20 cellular contexts compared by ENCODE assay signal in genomic region chrX:24956828-24957227, GRCh38. TPM values are rescaled to one million over a fixed set of nuclear protein-coding genes. Genes with fewer than 3 reads are reported as not detected.
DNase-seq lines count a peak whose midpoint lies in the region; TF ChIP-seq lines count a peak whose summit lies in the region.
"Had no signal": no experiment of that assay in that cellular context is flagged by ENCODE, and none has a peak within 500 bp of the region (broad histone marks: within the 10 kb centered on the region; RNA-seq: fewer than 3 reads in every experiment).

No MANE protein-coding gene starts in this region.

- DNase-seq in NCI-H1694 treated with DMSO at 0.1 percent for 48 hours (lab: John Stamatoyannopoulos, UW) (peak; percentile 34), NCI-H1694 (lab: John Stamatoyannopoulos, UW) (no peak), SW480 (ENCODE audit: low spot score) (peak; percentile 16), fibroblast of mammary gland (ENCODE audit: low read depth) (peak; percentile 53), amniotic stem cell (lab: John Stamatoyannopoulos, UW) (no peak), amygdala (lab: John Stamatoyannopoulos, UW) (no peak), NCI-H1092 (lab: John Stamatoyannopoulos, UW) (no peak), Caco-2 (no peak)
- DNase-seq: CD4-positive, alpha-beta T cell; central memory CD4-positive, alpha-beta T cell; effector CD8-positive, alpha-beta T cell; esophagus squamous epithelium; hypothalamus; KG1; NCI-H1105 treated with DMSO at 0.1 percent for 48 hours; NCI-H2171 had no signal

- H3K36me3 ChIP-seq in Caco-2 (ENCODE audit: control insufficient read depth, insufficient read depth, low read length), result no peaks in the 10 kb centered on the region
- H3K36me3 ChIP-seq: esophagus squamous epithelium had no signal

- H3K27me3 ChIP-seq in Caco-2 (replicated peaks; ENCODE audit: control insufficient read depth, insufficient read depth, low read length), result no peaks in the 10 kb centered on the region
- H3K27me3 ChIP-seq: esophagus squamous epithelium had no signal

- H3K4me1 Mint-ChIP-seq in Caco-2 (ENCODE audit: low read depth, unreplicated experiment), result no peaks in the 10 kb centered on the region

- BruUV-seq in Caco-2 (replicated peaks; lab: Mats Ljungman, UMichigan), result no TSS peak

- intact Hi-C loops in Caco-2 (cut with micrococcal nuclease; ENCODE audit: unreplicated experiment), result no loop called here

- TF ChIP-seq CTCF in fibroblast of mammary gland (conservative IDR thresholded peaks at IDR 0.05; ENCODE audit: control insufficient read depth, insufficient read depth, low read depth, low read length), result no peak
- TF ChIP-seq CTCF in Caco-2 (IDR thresholded peaks at IDR 0.05; ENCODE audit: insufficient read depth in 1 of 2, low read depth in 1 of 2, low read length in 1 of 2, severe bottlenecking in 1 of 2, unreplicated experiment in 1 of 2), result no peak

- CTCF ChIA-PET in Caco-2 (lab: Charles Lee), result no interaction called here

- H3K36me3 Mint-ChIP-seq in Caco-2 (ENCODE audit: insufficient read depth, unreplicated experiment), result peaks cover 6% of the 10 kb centered on the region

- H3K27me3 Mint-ChIP-seq in Caco-2 (ENCODE audit: insufficient read depth, unreplicated experiment), result no peaks in the 10 kb centered on the region
- H3K27me3 Mint-ChIP-seq: CD4-positive, alpha-beta T cell had no signal

- H3K9me3 Mint-ChIP-seq in Caco-2 (ENCODE audit: unreplicated experiment), result no peaks in the 10 kb centered on the region
- H3K9me3 Mint-ChIP-seq: CD4-positive, alpha-beta T cell had no signal

- no peak overlapping the region for H3K27ac Mint-ChIP-seq in Caco-2 (ENCODE audit: unreplicated experiment)
- H3K27ac Mint-ChIP-seq: CD4-positive, alpha-beta T cell had no signal

- no peaks in the 10 kb centered on the region for H3K9me3 ChIP-seq in Caco-2
- H3K9me3 ChIP-seq: esophagus squamous epithelium had no signal

- H3K4me1 ChIP-seq in Caco-2, result no peaks in the 10 kb centered on the region
- H3K4me1 ChIP-seq: esophagus squamous epithelium had no signal

- no peak overlapping the region for H3K4me3 Mint-ChIP-seq in Caco-2 (ENCODE audit: unreplicated experiment)
- H3K4me3 Mint-ChIP-seq: CD4-positive, alpha-beta T cell had no signal

- no peak overlapping the region for H3K4me3 ChIP-seq in fibroblast of mammary gland (ENCODE audit: control insufficient read depth, low read depth, low read length)
- no peak overlapping the region for H3K4me3 ChIP-seq in Caco-2 (ENCODE audit: low read depth, low read length)
- H3K4me3 ChIP-seq: esophagus squamous epithelium had no signal

- POLR2A ChIA-PET in Caco-2 (lab: Charles Lee), result no interaction called here

RNA-seq across cellular contexts. Expression of gene ARX, which starts 58.9 kb away (rescaled TPM):
- 0.49 and 0.52 TPM in 2 replicates for total RNA-seq in Caco-2 (2022)
- total RNA-seq: activated CD8-positive, alpha-beta memory T cell treated with anti-CD3 and anti-CD28 coated beads for 36 hours; CD4-positive, alpha-beta T cell; esophagus squamous epithelium; kidney epithelial cell; mesenteric fat pad; pulmonary artery endothelial cell had no signal

Comparison
In these comparisons a context has a peak if more than half of its experiments do, and no peak if none do; other contexts are left out.
1. DNase-seq: peak in NCI-H1694 treated with DMSO at 0.1 percent for 48 hours (single experiment), SW480 (single experiment) and fibroblast of mammary gland (single experiment); none in NCI-H1694 (single experiment), amniotic stem cell (single experiment), amygdala (0 of 56), NCI-H1092 (single experiment) and Caco-2 (0 of 2).